27 cellular contexts compared by ENCODE assay signal in the genomic region with DNA sequence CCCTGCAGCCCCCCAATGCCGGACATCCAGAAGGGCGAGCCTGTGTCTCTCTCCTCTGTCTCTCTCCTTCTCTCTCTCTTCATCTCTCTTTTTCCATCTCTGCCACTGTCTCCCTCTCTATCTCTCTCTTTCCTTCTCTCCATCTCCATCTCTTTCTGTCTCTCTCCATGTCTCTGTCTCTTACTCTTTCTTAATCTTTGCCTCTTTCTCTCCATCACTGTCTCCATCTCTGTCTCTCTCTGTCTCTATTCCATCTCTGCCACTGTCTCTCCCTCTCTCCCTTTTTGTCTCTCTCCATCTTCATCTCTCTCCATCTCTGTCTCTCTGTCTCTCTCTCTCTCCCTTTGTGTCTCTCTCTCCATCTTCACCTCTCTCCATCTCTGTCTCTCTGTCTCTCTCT.
"Had no signal": no experiment of that assay in that cellular context is flagged by ENCODE, and none has a peak within 500 bp of the region (broad histone marks: within the 10 kb centered on the region; RNA-seq: fewer than 3 reads in every experiment).

No MANE protein-coding gene starts in this region.

- H3K79me2 ChIP-seq: hepatocyte had no signal

- H3K36me3 Mint-ChIP-seq: immature natural killer cell, mesothelial cell of epicardium had no signal

- DNase-seq: colonic mucosa; cortex of kidney; effector CD8-positive, alpha-beta T cell; effector memory CD8-positive, alpha-beta T cell; endodermal cell; erythroblast; esophagus squamous epithelium; foreskin fibroblast; foreskin melanocyte; gastrocnemius medialis; hypothalamus; immature natural killer cell; left cardiac atrium; left lung; left ventricle myocardium superior; lower lobe of right lung; mesenchymal stem cell; mucosa of descending colon had no signal

- ATAC-seq: effector memory CD8-positive, alpha-beta T cell; esophagus mucosa; gastrocnemius medialis; heart left ventricle; left cardiac atrium; left lung; left ventricle myocardium superior; mucosa of descending colon had no signal

- H3K9me3 Mint-ChIP-seq: dendritic cell treated with granulocyte-macrophage colony-stimulating factor and Interleukin-4, amounts not matched to agents 40 ng/mL and 50 ng/mL, for 4 days; effector memory CD8-positive, alpha-beta T cell; endodermal cell; immature natural killer cell; mesothelial cell of epicardium had no signal

- H2AFZ ChIP-seq: hepatocyte had no signal

- H3K4me3 Mint-ChIP-seq: dendritic cell treated with granulocyte-macrophage colony-stimulating factor and Interleukin-4, amounts not matched to agents 40 ng/mL and 50 ng/mL, for 4 days; effector memory CD8-positive, alpha-beta T cell; endodermal cell; immature natural killer cell; mesothelial cell of epicardium had no signal

- H3K9me3 ChIP-seq: colonic mucosa, esophagus squamous epithelium, gastrocnemius medialis, heart left ventricle, left lung, lower lobe of right lung, mucosa of descending colon had no signal

- H3K36me3 ChIP-seq: colonic mucosa, esophagus squamous epithelium, gastrocnemius medialis, heart left ventricle, left lung, lower lobe of right lung had no signal

- H3K27ac Mint-ChIP-seq: dendritic cell treated with granulocyte-macrophage colony-stimulating factor and Interleukin-4, amounts not matched to agents 40 ng/mL and 50 ng/mL, for 4 days; effector memory CD8-positive, alpha-beta T cell; endodermal cell; immature natural killer cell; mesothelial cell of epicardium had no signal

- H3K4me1 Mint-ChIP-seq: endodermal cell, mesothelial cell of epicardium had no signal

- H3K4me1 ChIP-seq: colonic mucosa, gastrocnemius medialis, lower lobe of right lung had no signal

- FAIRE-seq: endometrium, islet of Langerhans, keratinocyte had no signal

- H3K4me3 ChIP-seq: colonic mucosa, esophagus squamous epithelium, gastrocnemius medialis, heart left ventricle, hepatocyte, left lung, lower lobe of right lung, mucosa of descending colon had no signal

- H3K4me2 ChIP-seq: hepatocyte had no signal

- H3K27ac ChIP-seq: colonic mucosa, epithelial cell of prostate, esophagus squamous epithelium, gastrocnemius medialis, heart left ventricle, hepatocyte, left lung, lower lobe of right lung had no signal
